ENCODE assay signal across 25 cellular contexts in genomic region chr20:54372313-54372712, GRCh38.
DNase-seq lines count a peak whose midpoint lies in the region; ATAC-seq lines count a peak whose summit lies in the region.
"Had no signal": no experiment of that assay in that cellular context is flagged by ENCODE, and none has a peak within 500 bp of the region (broad histone marks: within the 10 kb centered on the region; RNA-seq: fewer than 3 reads in every experiment).

No MANE protein-coding gene starts in this region.

- no peaks in the 10 kb centered on the region for H3K4me1 Mint-ChIP-seq in activated T-cell treated with anti-CD3 and anti-CD28 coated beads, Interleukin-2, amount 50 U/mL, for 72 hours (ENCODE audit: low read depth)
- H3K4me1 Mint-ChIP-seq in activated T-cell treated with anti-CD3 and anti-CD28 coated beads, Interleukin-2, amount 50 U/mL, for 24 hours (ENCODE audit: low read depth), result no peaks in the 10 kb centered on the region
- H3K4me1 Mint-ChIP-seq: B cell; CD14-positive monocyte; CD4-positive, alpha-beta memory T cell; CD4-positive, CD25-positive, alpha-beta regulatory T cell; CD8-positive, alpha-beta memory T cell had no signal

- DNase-seq in activated T-cell treated with anti-CD3 and anti-CD28 coated beads, Interleukin-2, amount 50 U/mL, for 72 hours, result no peak
- DNase-seq in activated T-cell treated with anti-CD3 and anti-CD28 coated beads, Interleukin-2, amount 50 U/mL, for 24 hours, result no peak
- DNase-seq: 8988T; ACHN; AML-193; BE2C; C1 segment of cervical spinal cord; Caco-2; Calu3; CD4-positive, alpha-beta memory T cell; CD4-positive, alpha-beta T cell; CD4-positive, CD25-positive, alpha-beta regulatory T cell; CD8-positive, alpha-beta memory T cell; CD8-positive, alpha-beta T cell; COR-L47; DMS 273 treated with DMSO at 0.1 percent for 48 hours; DMS153; DMS53; DMS79; DMS79 treated with DMSO at 0.1 percent for 48 hours; DND-41; EL had no signal

- H3K4me3 Mint-ChIP-seq in activated T-cell treated with anti-CD3 and anti-CD28 coated beads, Interleukin-2, amount 50 U/mL, for 72 hours, result no peak overlapping the region
- H3K4me3 Mint-ChIP-seq in activated T-cell treated with anti-CD3 and anti-CD28 coated beads, Interleukin-2, amount 50 U/mL, for 24 hours, result no peak overlapping the region
- H3K4me3 Mint-ChIP-seq: B cell; CD14-positive monocyte; CD4-positive, alpha-beta memory T cell; CD4-positive, alpha-beta T cell; CD4-positive, CD25-positive, alpha-beta regulatory T cell; CD8-positive, alpha-beta memory T cell; CD8-positive, alpha-beta T cell had no signal

- no peaks in the 10 kb centered on the region for H3K36me3 Mint-ChIP-seq in activated T-cell treated with anti-CD3 and anti-CD28 coated beads, Interleukin-2, amount 50 U/mL, for 72 hours (ENCODE audit: insufficient read depth in 2 of 2)
- H3K36me3 Mint-ChIP-seq in activated T-cell treated with anti-CD3 and anti-CD28 coated beads, Interleukin-2, amount 50 U/mL, for 24 hours (ENCODE audit: low read depth), result no peaks in the 10 kb centered on the region
- H3K36me3 Mint-ChIP-seq: CD14-positive monocyte; CD4-positive, alpha-beta memory T cell; CD4-positive, CD25-positive, alpha-beta regulatory T cell; CD8-positive, alpha-beta memory T cell; CD8-positive, alpha-beta T cell had no signal

- no peak for ATAC-seq in activated T-cell treated with anti-CD3 and anti-CD28 coated beads, Interleukin-2, amount 50 U/mL, for 72 hours (replicated peaks in 1 of 2)
- ATAC-seq: A549; CD8-positive, alpha-beta T cell had no signal

- peak overlapping the region; percentile 74 for H3K27ac Mint-ChIP-seq in activated T-cell treated with anti-CD3 and anti-CD28 coated beads, Interleukin-2, amount 50 U/mL, for 72 hours
- H3K27ac Mint-ChIP-seq in activated T-cell treated with anti-CD3 and anti-CD28 coated beads, Interleukin-2, amount 50 U/mL, for 24 hours, result no peak overlapping the region
- H3K27ac Mint-ChIP-seq: B cell; CD14-positive monocyte; CD4-positive, alpha-beta memory T cell; CD4-positive, alpha-beta T cell; CD4-positive, CD25-positive, alpha-beta regulatory T cell; CD8-positive, alpha-beta memory T cell; CD8-positive, alpha-beta T cell had no signal

- H3K27me3 Mint-ChIP-seq in activated T-cell treated with anti-CD3 and anti-CD28 coated beads, Interleukin-2, amount 50 U/mL, for 72 hours (ENCODE audit: low read depth), result no peaks in the 10 kb centered on the region
- peaks cover 3% of the 10 kb centered on the region for H3K27me3 Mint-ChIP-seq in activated T-cell treated with anti-CD3 and anti-CD28 coated beads, Interleukin-2, amount 50 U/mL, for 24 hours
- H3K27me3 Mint-ChIP-seq: B cell; CD4-positive, alpha-beta T cell; CD8-positive, alpha-beta memory T cell had no signal

- H3K9me3 Mint-ChIP-seq in activated T-cell treated with anti-CD3 and anti-CD28 coated beads, Interleukin-2, amount 50 U/mL, for 72 hours, result peaks cover 0 to 1% of the 10 kb centered on the region in 2 donors
- H3K9me3 Mint-ChIP-seq in activated T-cell treated with anti-CD3 and anti-CD28 coated beads, Interleukin-2, amount 50 U/mL, for 24 hours, result no peaks in the 10 kb centered on the region
- H3K9me3 Mint-ChIP-seq: CD8-positive, alpha-beta T cell had no signal
